Comparison of ENCODE assay signal across 10 cellular contexts in genomic region chr12:91562476-91562875, GRCh38.
DNase-seq lines count a peak whose midpoint lies in the region; ATAC-seq, FAIRE-seq and TF ChIP-seq lines count a peak whose summit lies in the region.
"Had no signal": no experiment of that assay in that cellular context is flagged by ENCODE, and none has a peak within 500 bp of the region (broad histone marks: within the 10 kb centered on the region; RNA-seq: fewer than 3 reads in every experiment).

No MANE protein-coding gene starts in this region.

- TF ChIP-seq CTCF in HFFc6 (IDR thresholded peaks at IDR 0.05) (no peak), nephron (IDR thresholded peaks at IDR 0.05; ENCODE audit: unreplicated experiment in 3 of 3) (no peak)

- peak; percentile 19 for DNase-seq in activated CD4-positive, alpha-beta memory T cell treated with anti-CD3 and anti-CD28 coated beads, Interleukin-2, amount 10 ng/mL, durations not matched to agents 7 days and 5 days
- no peak for DNase-seq in activated CD4-positive, alpha-beta memory T cell treated with anti-CD3 and anti-CD28 coated beads for 36 hours
- DNase-seq in HFFc6 (no peak), H54 (ENCODE audit: insufficient read length, low spot score) (no peak), GM03348 (ENCODE audit: low spot score) (no peak)
- peak; percentile 6 to 12 for DNase-seq in activated CD4-positive, alpha-beta T cell treated with anti-CD3 and anti-CD28 coated beads, Interleukin-2, amount 50 U/mL, for 4 hours
- DNase-seq: NCI-H1105 treated with DMSO at 0.1 percent for 48 hours had no signal

- TF ChIP-seq POLR2A in H54 (IDR thresholded peaks at IDR 0.05; ENCODE audit: low read depth, low read length) = no peak

- no peaks in the 10 kb centered on the region for H3K27me3 Mint-ChIP-seq in activated CD4-positive, alpha-beta memory T cell treated with anti-CD3 and anti-CD28 coated beads, Interleukin-2, amount 10 ng/mL, durations not matched to agents 7 days and 5 days
- no peaks in the 10 kb centered on the region for H3K27me3 Mint-ChIP-seq in activated CD4-positive, alpha-beta memory T cell treated with anti-CD3 and anti-CD28 coated beads for 36 hours
- H3K27me3 Mint-ChIP-seq in HFFc6 (ENCODE audit: insufficient read depth) (no peaks in the 10 kb centered on the region; the same call in 1 of the 2 replicates), nephron (ENCODE audit: low read depth) (no peaks in the 10 kb centered on the region)

- intact Hi-C loops in activated CD4-positive, alpha-beta memory T cell treated with anti-CD3 and anti-CD28 coated beads for 36 hours (cut with micrococcal nuclease) = no loop called here

- H3K4me1 Mint-ChIP-seq in activated CD4-positive, alpha-beta memory T cell treated with anti-CD3 and anti-CD28 coated beads, Interleukin-2, amount 10 ng/mL, durations not matched to agents 7 days and 5 days = peaks cover 20% of the 10 kb centered on the region
- H3K4me1 Mint-ChIP-seq in activated CD4-positive, alpha-beta memory T cell treated with anti-CD3 and anti-CD28 coated beads for 36 hours (ENCODE audit: low read depth) = peaks cover 24% of the 10 kb centered on the region
- H3K4me1 Mint-ChIP-seq in HFFc6 (ENCODE audit: low read depth) = no peaks in the 10 kb centered on the region
- H3K4me1 Mint-ChIP-seq in nephron = peaks cover 31% of the 10 kb centered on the region

- peaks cover 12% of the 10 kb centered on the region for H3K9me3 Mint-ChIP-seq in activated CD4-positive, alpha-beta memory T cell treated with anti-CD3 and anti-CD28 coated beads, Interleukin-2, amount 10 ng/mL, durations not matched to agents 7 days and 5 days
- peaks cover 16% of the 10 kb centered on the region for H3K9me3 Mint-ChIP-seq in activated CD4-positive, alpha-beta memory T cell treated with anti-CD3 and anti-CD28 coated beads for 36 hours
- peaks cover 12% of the 10 kb centered on the region for H3K9me3 Mint-ChIP-seq in HFFc6
- H3K9me3 Mint-ChIP-seq in nephron = peaks cover 22% of the 10 kb centered on the region

- H3K27ac Mint-ChIP-seq in activated CD4-positive, alpha-beta memory T cell treated with anti-CD3 and anti-CD28 coated beads, Interleukin-2, amount 10 ng/mL, durations not matched to agents 7 days and 5 days = peak overlapping the region; percentile 6
- H3K27ac Mint-ChIP-seq in activated CD4-positive, alpha-beta memory T cell treated with anti-CD3 and anti-CD28 coated beads for 36 hours = no peak overlapping the region
- H3K27ac Mint-ChIP-seq in HFFc6 (no peak overlapping the region), nephron (peak overlapping the region; percentile 72 to 92 (median 82))

- CTCF ChIA-PET in activated CD4-positive, alpha-beta memory T cell treated with anti-CD3 and anti-CD28 coated beads, Interleukin-2, amount 10 ng/mL, durations not matched to agents 7 days and 5 days (lab: Charles Lee) = interaction anchor here (1.8 kb wide), 1 partner anchor 15 kb away, joined by 6 read pairs; no protein-coding TSS in a partner anchor
- CTCF ChIA-PET in activated CD4-positive, alpha-beta memory T cell treated with anti-CD3 and anti-CD28 coated beads for 36 hours (lab: Charles Lee) = interaction anchor here (1.7 to 2.1 kb wide), 2 partner anchors 12 to 15 kb away, joined by 4 to 6 read pairs; no protein-coding TSS in a partner anchor

- no peak for ATAC-seq in HG02798 (IDR thresholded peaks at IDR 0.05; ENCODE audit: poor library complexity, unreplicated experiment)
- ATAC-seq: Right ventricle myocardium inferior had no signal

- peaks cover 8% of the 10 kb centered on the region for H3K36me3 Mint-ChIP-seq in activated CD4-positive, alpha-beta memory T cell treated with anti-CD3 and anti-CD28 coated beads, Interleukin-2, amount 10 ng/mL, durations not matched to agents 7 days and 5 days (ENCODE audit: low read depth)
- H3K36me3 Mint-ChIP-seq in activated CD4-positive, alpha-beta memory T cell treated with anti-CD3 and anti-CD28 coated beads for 36 hours = peaks cover 8% of the 10 kb centered on the region
- no peaks in the 10 kb centered on the region for H3K36me3 Mint-ChIP-seq in HFFc6 (ENCODE audit: low read depth)
- no peaks in the 10 kb centered on the region for H3K36me3 Mint-ChIP-seq in nephron (ENCODE audit: low read depth)

- POLR2A ChIA-PET in activated CD4-positive, alpha-beta memory T cell treated with anti-CD3 and anti-CD28 coated beads, Interleukin-2, amount 10 ng/mL, durations not matched to agents 7 days and 5 days (lab: Charles Lee) = interaction anchor here (0.8 kb wide), 1 partner anchor 10 kb away, joined by 3 read pairs; no protein-coding TSS in a partner anchor
- POLR2A ChIA-PET in activated CD4-positive, alpha-beta memory T cell treated with anti-CD3 and anti-CD28 coated beads for 36 hours (lab: Charles Lee) = no interaction called here

- no peak for FAIRE-seq in H54 (lab: Jason Lieb, UNC)

- no peak overlapping the region for H3K4me3 Mint-ChIP-seq in activated CD4-positive, alpha-beta memory T cell treated with anti-CD3 and anti-CD28 coated beads, Interleukin-2, amount 10 ng/mL, durations not matched to agents 7 days and 5 days
- no peak overlapping the region for H3K4me3 Mint-ChIP-seq in activated CD4-positive, alpha-beta memory T cell treated with anti-CD3 and anti-CD28 coated beads for 36 hours
- H3K4me3 Mint-ChIP-seq in HFFc6 (peak overlapping the region; percentile 51; the same call in 1 of the 2 replicates), nephron (no peak overlapping the region)

Comparison
In these comparisons a context has a peak if more than half of its experiments do, and no peak if none do; other contexts are left out.
1. DNase-seq: peak in activated CD4-positive, alpha-beta memory T cell treated with anti-CD3 and anti-CD28 coated beads, Interleukin-2, amount 10 ng/mL, durations not matched to agents 7 days and 5 days (single experiment) and activated CD4-positive, alpha-beta T cell treated with anti-CD3 and anti-CD28 coated beads, Interleukin-2, amount 50 U/mL, for 4 hours (2 of 2); none in activated CD4-positive, alpha-beta memory T cell treated with anti-CD3 and anti-CD28 coated beads for 36 hours (single experiment), HFFc6 (single experiment), H54 (single experiment) and GM03348 (single experiment).
2. H3K27ac Mint-ChIP-seq: peak in activated CD4-positive, alpha-beta memory T cell treated with anti-CD3 and anti-CD28 coated beads, Interleukin-2, amount 10 ng/mL, durations not matched to agents 7 days and 5 days (single experiment) and nephron (3 of 3); none in activated CD4-positive, alpha-beta memory T cell treated with anti-CD3 and anti-CD28 coated beads for 36 hours (single experiment) and HFFc6 (single experiment).